Comparison of ENCODE assay signal across 21 cellular contexts in genomic region chr7:8035190-8035589, GRCh38.
DNase-seq lines count a peak whose midpoint lies in the region; ATAC-seq, FAIRE-seq and TF ChIP-seq lines count a peak whose summit lies in the region.
"Had no signal": no experiment of that assay in that cellular context is flagged by ENCODE, and none has a peak within 500 bp of the region (broad histone marks: within the 10 kb centered on the region; RNA-seq: fewer than 3 reads in every experiment).

No MANE protein-coding gene starts in this region.

- TF ChIP-seq CTCF in H9 (conservative IDR thresholded peaks at IDR 0.05) (no peak), GM12878 (IDR thresholded peaks at IDR 0.05 in 2 of 3, conservative IDR thresholded peaks at IDR 0.05 in 1 of 3; ENCODE audit: control insufficient read depth in 2 of 3, extremely low read depth in 1 of 3, insufficient read depth in 1 of 3, low read depth in 3 of 3, low read length in 3 of 3) (no peak), chondrocyte (IDR thresholded peaks at IDR 0.05) (no peak)

- H2BK5ac ChIP-seq in H9 (ENCODE audit: insufficient read length, low read length): no peak overlapping the region

- no peak overlapping the region for H4K91ac ChIP-seq in H9 (ENCODE audit: insufficient read length, low read depth, low read length)

- peaks cover 0 to 5% of the 10 kb centered on the region in 2 experiments; a peak in 1 of 5 replicates for H3K9me3 Mint-ChIP-seq in H9
- peaks cover 0 to 19% (median 3%) of the 10 kb centered on the region in 9 donors for H3K9me3 Mint-ChIP-seq in naive thymus-derived CD8-positive, alpha-beta T cell
- peaks cover 15% of the 10 kb centered on the region for H3K9me3 Mint-ChIP-seq in chondrocyte (ENCODE audit: low read depth)

- no peak overlapping the region for H2BK20ac ChIP-seq in H9 (ENCODE audit: low read depth, low read length, poor library complexity, severe bottlenecking)

- no peak for TF ChIP-seq EP300 in GM12878 (IDR thresholded peaks at IDR 0.05; ENCODE audit: borderline replicate concordance in 1 of 2, control insufficient read depth in 1 of 2, low read depth in 2 of 2, low read length in 2 of 2)

- no CpG with 5 or more reads among the region's 4 CpGs for WGBS in H9 (ENCODE audit: extremely low coverage, insufficient read length, low lambda C conversion rate)
- WGBS in GM12878 (ENCODE audit: insufficient coverage, insufficient replicate concordance, low lambda C conversion rate, missing lambda C conversion rate): 97% methylated on average over 4 of the region's 4 CpGs

- SMC1A ChIA-PET in GM12878 (lab: Charles Lee; ENCODE audit: uncharacterized antibody, unreplicated experiment): interaction anchor here (0.6 to 1.6 kb wide), 13 partner anchors 12 to 354 kb away, joined by 3 to 8 read pairs (median 3); no protein-coding TSS in a partner anchor

- H4K8ac ChIP-seq in H9 (replicated peaks; ENCODE audit: insufficient read length, low read depth, low read length): no peak overlapping the region

- ATAC-seq in GM12878 (peak; percentile 15; the same call in 2 of the 3 replicates), GM21423 (IDR thresholded peaks at IDR 0.05; ENCODE audit: unreplicated experiment) (no peak)
- no peak for ATAC-seq in naive thymus-derived CD8-positive, alpha-beta T cell

- H2AFZ ChIP-seq in H9 (ENCODE audit: low read length): no peak overlapping the region
- no peak overlapping the region for H2AFZ ChIP-seq in GM12878 (ENCODE audit: control insufficient read depth, low read depth, low read length)

- H3K27me3 Mint-ChIP-seq in H9 (ENCODE audit: low read depth): no peaks in the 10 kb centered on the region
- H3K27me3 Mint-ChIP-seq in naive thymus-derived CD8-positive, alpha-beta T cell: no peaks in the 10 kb centered on the region
- no peaks in the 10 kb centered on the region for H3K27me3 Mint-ChIP-seq in chondrocyte (ENCODE audit: low read depth)
- H3K27me3 Mint-ChIP-seq: activated CD8-positive, alpha-beta memory T cell treated with anti-CD3 and anti-CD28 coated beads, Interleukin-2, amount 10 ng/mL, durations not matched to agents 7 days and 5 days; naive B cell had no signal

- no peaks in the 10 kb centered on the region for H3K9me3 ChIP-seq in H9 (ENCODE audit: control insufficient read depth, low read depth, low read length)
- peaks cover 12% of the 10 kb centered on the region for H3K9me3 ChIP-seq in GM12878 (replicated peaks; ENCODE audit: control insufficient read depth, insufficient read depth, low read length)
- H3K9me3 ChIP-seq: gastrocnemius medialis, prostate gland, upper lobe of left lung had no signal

- H3K23me2 ChIP-seq in H9 (ENCODE audit: insufficient read length, low read depth, low read length, poor library complexity, severe bottlenecking): no peaks in the 10 kb centered on the region

- H3K36me3 ChIP-seq in GM12878 (ENCODE audit: control insufficient read depth in 2 of 2, insufficient read depth in 2 of 2, low read length in 1 of 2): peaks cover 5 to 11% of the 10 kb centered on the region in 2 experiments
- H3K36me3 ChIP-seq: gastrocnemius medialis, prostate gland, upper lobe of left lung had no signal

- no peak overlapping the region for H2AK5ac ChIP-seq in H9 (ENCODE audit: insufficient read length, low read length)

- H3K4me3 ChIP-seq in GM12878: no peak overlapping the region
- H3K4me3 ChIP-seq: gastrocnemius medialis, prostate gland, upper lobe of left lung had no signal

- no peak overlapping the region for H2BK12ac ChIP-seq in H9 (ENCODE audit: insufficient read length, low read depth, low read length)

- CTCF ChIA-PET in GM12878 (lab: Yijun Ruan, JAX): interaction anchor here (0.8 to 1.9 kb wide), 9 partner anchors 12 to 354 kb away, joined by 3 to 9 read pairs (median 3); no protein-coding TSS in a partner anchor

- H3K4me1 ChIP-seq in H9 (ENCODE audit: insufficient read depth, low read length): no peaks in the 10 kb centered on the region
- no peaks in the 10 kb centered on the region for H3K4me1 ChIP-seq in GM12878 (ENCODE audit: control insufficient read depth, insufficient read depth, low read length)
- H3K4me1 ChIP-seq: gastrocnemius medialis, prostate gland, upper lobe of left lung had no signal

- H3K36me3 Mint-ChIP-seq in H9 (ENCODE audit: insufficient read depth in 1 of 3, low read depth in 3 of 3) (peaks cover 0 to 11% (median 4%) of the 10 kb centered on the region in 3 experiments; a peak in 4 of 7 replicates), chondrocyte (ENCODE audit: low read depth) (peaks cover 24% of the 10 kb centered on the region)
- H3K36me3 Mint-ChIP-seq in naive thymus-derived CD8-positive, alpha-beta T cell: peaks cover 9 to 26% (median 20%) of the 10 kb centered on the region in 3 donors

- no peak overlapping the region for H3K27ac ChIP-seq in H9 (ENCODE audit: insufficient read length, low read depth, low read length)
- no peak overlapping the region for H3K27ac ChIP-seq in GM12878 (ENCODE audit: control insufficient read depth, insufficient read depth)
- H3K27ac ChIP-seq: C4-2B, gastrocnemius medialis, HL-60, prostate gland, upper lobe of left lung had no signal

- BruUV-seq in GM12878 (replicated peaks; lab: Mats Ljungman, UMichigan): no TSS peak

- no peak for FAIRE-seq in GM12878 (lab: Jason Lieb, UNC)

- DNase-seq in DMS53 (lab: John Stamatoyannopoulos, UW) (peak; percentile 15), DMS53 treated with DMSO at 0.1 percent for 48 hours (lab: John Stamatoyannopoulos, UW; ENCODE audit: unreplicated experiment) (no peak), H9 (no peak), GM12878 (ENCODE audit: low read depth, low spot score) (no peak), chondrocyte (ENCODE audit: low spot score) (no peak), HuH-7.5 (ENCODE audit: low spot score) (no peak)
- no peak for DNase-seq in naive thymus-derived CD8-positive, alpha-beta T cell
- DNase-seq: 8988T; activated CD8-positive, alpha-beta memory T cell treated with anti-CD3 and anti-CD28 coated beads, Interleukin-2, amount 10 ng/mL, durations not matched to agents 7 days and 5 days; activated effector memory CD4-positive, alpha-beta T cell treated with anti-CD3 and anti-CD28 coated beads, Interleukin-2, amount 50 U/mL, for 16 hours; anterior cingulate cortex; gastrocnemius medialis; NCI-H1092; NCI-H774; stimulated activated CD4-positive, alpha-beta T cell treated with anti-CD3 and anti-CD28 coated beads, Interleukin-12 subunit alpha, Interleukin-12 subunit beta, amount 100 ng/mL, for 4 hours; upper lobe of left lung had no signal

- intact Hi-C loops in GM12878 (cut with micrococcal nuclease; ENCODE audit: unreplicated experiment): loop anchor here (5.0 kb wide), 3 partner anchors 63 to 353 kb away; no protein-coding TSS in a partner anchor

- no peak overlapping the region for H3K56ac ChIP-seq in H9 (ENCODE audit: insufficient read length, low read depth, low read length)

- H3K27me3 ChIP-seq in H9 (ENCODE audit: insufficient read depth, low read length) (no peaks in the 10 kb centered on the region), GM12878 (replicated peaks in 1 of 2; ENCODE audit: control insufficient read depth in 2 of 2, insufficient read depth in 2 of 2, low read length in 1 of 2) (no peaks in the 10 kb centered on the region)
- H3K27me3 ChIP-seq: gastrocnemius medialis, upper lobe of left lung had no signal

- RAD21 ChIA-PET in GM12878 (lab: Charles Lee; ENCODE audit: unreplicated experiment): interaction anchor here (0.8 to 1.9 kb wide), 8 partner anchors 18 to 354 kb away, joined by 3 to 10 read pairs (median 4); partner anchors contain the start of gene RPA3

- H3K4me2 ChIP-seq in H9 (ENCODE audit: insufficient read depth, insufficient read length, low read length): no peak overlapping the region
- H3K4me2 ChIP-seq in GM12878 (ENCODE audit: control insufficient read depth, insufficient read depth): no peak overlapping the region

- H4K20me1 ChIP-seq in H9 (ENCODE audit: control insufficient read depth, insufficient read depth, insufficient read length) (no peaks in the 10 kb centered on the region), GM12878 (ENCODE audit: control insufficient read depth, insufficient read depth) (no peaks in the 10 kb centered on the region)

- no peak overlapping the region for H2BK15ac ChIP-seq in H9 (ENCODE audit: low read depth, low read length)

- no peak for TF ChIP-seq POLR2A in GM12878 (IDR thresholded peaks at IDR 0.05; ENCODE audit: low read depth, low read length)

- no peak overlapping the region for H3K23ac ChIP-seq in H9 (ENCODE audit: insufficient read length, low read depth, low read length)

- no peak overlapping the region for H3K14ac ChIP-seq in H9 (ENCODE audit: insufficient read depth, low read length)

- H3K4me3 Mint-ChIP-seq in H9 (no peak overlapping the region), chondrocyte (ENCODE audit: unreplicated experiment) (no peak overlapping the region)
- no peak overlapping the region for H3K4me3 Mint-ChIP-seq in naive thymus-derived CD8-positive, alpha-beta T cell
- H3K4me3 Mint-ChIP-seq: activated CD8-positive, alpha-beta memory T cell treated with anti-CD3 and anti-CD28 coated beads, Interleukin-2, amount 10 ng/mL, durations not matched to agents 7 days and 5 days; naive B cell had no signal

- peak overlapping the region; percentile 49 to 79 (median 50); a peak in 1 of 7 replicates for H3K27ac Mint-ChIP-seq in H9
- peak overlapping the region in 9 of 10 donors; percentile 0 to 79 (median 60) for H3K27ac Mint-ChIP-seq in naive thymus-derived CD8-positive, alpha-beta T cell
- H3K27ac Mint-ChIP-seq in chondrocyte (ENCODE audit: unreplicated experiment): no peak overlapping the region

- H3K18ac ChIP-seq in H9 (ENCODE audit: insufficient read length, low read depth, low read length): no peak overlapping the region

- H3K79me1 ChIP-seq in H9 (ENCODE audit: insufficient read depth, low read depth, low read length, poor library complexity, severe bottlenecking): no peaks in the 10 kb centered on the region

- no peak for TF ChIP-seq RAD21 in GM12878 (IDR thresholded peaks at IDR 0.05; ENCODE audit: insufficient read depth, low read depth, low read length)

- H4K5ac ChIP-seq in H9 (ENCODE audit: insufficient read length, low read depth, low read length): no peak overlapping the region

- H3K4ac ChIP-seq in H9 (ENCODE audit: low read depth, low read length): no peak overlapping the region

- H2BK120ac ChIP-seq in H9 (ENCODE audit: low read depth, low read length, poor library complexity, severe bottlenecking): no peak overlapping the region

- no peak overlapping the region for H3T11ph ChIP-seq in H9 (ENCODE audit: low read length)

- no peak overlapping the region for H3K9ac ChIP-seq in H9 (ENCODE audit: extremely low read depth, insufficient read length, low read length)
- no peak overlapping the region for H3K9ac ChIP-seq in GM12878 (ENCODE audit: control insufficient read depth, insufficient read depth, low read length)

- POLR2A ChIA-PET in GM12878 (lab: Charles Lee): interaction anchor here (0.6 kb wide), 1 partner anchor 229 kb away, joined by 4 read pairs; no protein-coding TSS in a partner anchor
- POLR2A ChIA-PET in naive thymus-derived CD8-positive, alpha-beta T cell (lab: Charles Lee): interaction anchor here (1.9 kb wide), 1 partner anchor 67 kb away, joined by 10 read pairs; the partner anchor contains the start of gene GLCCI1

- in situ Hi-C loops in GM12878 (cut with MboI): no loop called here

- peaks cover 23 to 28% of the 10 kb centered on the region in 2 experiments for H3K4me1 Mint-ChIP-seq in H9
- H3K4me1 Mint-ChIP-seq in naive thymus-derived CD8-positive, alpha-beta T cell: peaks cover 4 to 14% (median 13%) of the 10 kb centered on the region in 4 donors
- no peaks in the 10 kb centered on the region for H3K4me1 Mint-ChIP-seq in chondrocyte (ENCODE audit: low read depth)

- H3K79me2 ChIP-seq in H9 (ENCODE audit: insufficient read depth, low read length) (no peaks in the 10 kb centered on the region), GM12878 (ENCODE audit: control insufficient read depth, insufficient read depth, low read length) (no peaks in the 10 kb centered on the region)
